1 cellular context compared by ENCODE assay signal in genomic region chr2:221567231-221567760, GRCh38.
TF ChIP-seq lines count a peak whose summit lies in the region.

No MANE protein-coding gene starts in this region.

TF ChIP-seq in GM23338, 12 proteins besides CTCF, POLR2A, EP300 and RAD21 (continued from another document):
- no peak for TF ChIP-seq ZNF462 (CRISPR knock-in tag; IDR thresholded peaks at IDR 0.05)
